Comparison of ENCODE assay signal across 23 cellular contexts in the genomic region with DNA sequence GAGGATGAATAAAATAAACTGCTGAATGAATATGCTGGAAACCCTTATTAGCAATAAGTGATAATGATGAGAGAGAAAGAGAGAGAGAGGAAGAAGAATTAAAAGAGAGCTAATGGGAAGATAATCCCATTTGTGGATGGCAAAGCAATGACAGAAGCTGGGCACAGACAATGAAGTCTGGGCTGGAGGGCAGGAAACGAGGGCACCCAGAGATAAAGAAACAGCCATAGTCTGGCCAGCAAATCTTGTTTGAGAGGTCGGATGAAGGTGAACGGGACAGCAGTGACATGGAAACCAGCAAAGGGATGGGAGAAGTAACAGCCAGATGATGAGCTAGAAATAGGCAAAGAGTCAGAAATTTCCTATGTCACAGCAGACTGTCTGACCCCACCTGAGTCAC.
"Had no signal": no experiment of that assay in that cellular context is flagged by ENCODE, and none has a peak within 500 bp of the region (broad histone marks: within the 10 kb centered on the region; RNA-seq: fewer than 3 reads in every experiment).

No MANE protein-coding gene starts in this region.

- H3K27me3 Mint-ChIP-seq: dendritic cell treated with granulocyte-macrophage colony-stimulating factor and Interleukin-4, amounts not matched to agents 40 ng/mL and 50 ng/mL, for 4 days; effector memory CD8-positive, alpha-beta T cell had no signal

- DNase-seq: colonic mucosa; cortex of kidney; effector CD8-positive, alpha-beta T cell; effector memory CD8-positive, alpha-beta T cell; endodermal cell; foreskin keratinocyte; heart left ventricle; hypothalamus; immature natural killer cell; islet precursor cell; kidney; kidney glomerular epithelial cell; left colon; left ventricle myocardium inferior; lower lobe of right lung; mesenchymal stem cell; mucosa of descending colon; naive B cell had no signal

- H3K36me3 Mint-ChIP-seq: immature natural killer cell, mesothelial cell of epicardium, naive B cell had no signal

- H3K4me3 Mint-ChIP-seq: dendritic cell treated with granulocyte-macrophage colony-stimulating factor and Interleukin-4, amounts not matched to agents 40 ng/mL and 50 ng/mL, for 4 days; effector memory CD8-positive, alpha-beta T cell; endodermal cell; immature natural killer cell; mesothelial cell of epicardium; naive B cell had no signal

- H3K4me3 ChIP-seq: colonic mucosa, esophagus muscularis mucosa, gastroesophageal sphincter, heart left ventricle, hepatocyte, left ventricle myocardium inferior, lower lobe of right lung, mucosa of descending colon had no signal

- H3K4me1 Mint-ChIP-seq: endodermal cell, immature natural killer cell, mesothelial cell of epicardium, naive B cell had no signal

- H3K27ac Mint-ChIP-seq: dendritic cell treated with granulocyte-macrophage colony-stimulating factor and Interleukin-4, amounts not matched to agents 40 ng/mL and 50 ng/mL, for 4 days; effector memory CD8-positive, alpha-beta T cell; endodermal cell; immature natural killer cell; mesothelial cell of epicardium had no signal

- H3K9me3 Mint-ChIP-seq: dendritic cell treated with granulocyte-macrophage colony-stimulating factor and Interleukin-4, amounts not matched to agents 40 ng/mL and 50 ng/mL, for 4 days; endodermal cell; mesothelial cell of epicardium had no signal
